21 cellular contexts compared by ENCODE assay signal in genomic region chr17:43079578-43080302, GRCh38.
"Had no signal": no experiment of that assay in that cellular context is flagged by ENCODE, and none has a peak within 500 bp of the region (broad histone marks: within the 10 kb centered on the region; RNA-seq: fewer than 3 reads in every experiment).

No MANE protein-coding gene starts in this region.

- H3K36me3 Mint-ChIP-seq: natural killer cell had no signal

- H3K27me3 ChIP-seq: brain microvascular endothelial cell, gastrocnemius medialis, heart left ventricle, left lung, right atrium auricular region, tibial nerve had no signal

- H3K4me1 Mint-ChIP-seq: activated CD4-positive, alpha-beta T cell treated with anti-CD3 and anti-CD28 coated beads, Interleukin-2, amount 10 ng/mL, durations not matched to agents 7 days and 5 days; memory B cell; natural killer cell had no signal

- H3K4me1 ChIP-seq: gastrocnemius medialis, tibial nerve had no signal

- H3K27me3 Mint-ChIP-seq: activated CD4-positive, alpha-beta T cell treated with anti-CD3 and anti-CD28 coated beads, Interleukin-2, amount 10 ng/mL, durations not matched to agents 7 days and 5 days; effector memory CD8-positive, alpha-beta T cell; memory B cell had no signal

- H3K9me3 Mint-ChIP-seq: activated CD4-positive, alpha-beta T cell treated with anti-CD3 and anti-CD28 coated beads, Interleukin-2, amount 10 ng/mL, durations not matched to agents 7 days and 5 days; effector memory CD8-positive, alpha-beta T cell; memory B cell; natural killer cell had no signal

- DNase-seq: activated CD4-positive, alpha-beta T cell treated with anti-CD3 and anti-CD28 coated beads, Interleukin-2, amount 10 ng/mL, durations not matched to agents 7 days and 5 days; activated CD8-positive, alpha-beta memory T cell treated with anti-CD3 and anti-CD28 coated beads for 24 hours; anterior cingulate cortex; brain microvascular endothelial cell; cerebellar nuclear complex; dermis blood vessel endothelial cell; effector memory CD8-positive, alpha-beta T cell; gastrocnemius medialis; heart left ventricle; islet precursor cell; left lung; natural killer cell; stimulated activated CD4-positive, alpha-beta T cell treated with anti-CD3 and anti-CD28 coated beads, Interleukin-4, amount 100 ng/mL, for 4 hours; stimulated activated CD8-positive, alpha-beta memory T cell treated with anti-CD3 and anti-CD28 coated beads, Interleukin-4, amount 100 ng/mL, for 48 hours; stimulated activated naive CD4-positive, alpha-beta T cell treated with Interleukin-2 at 50 U/mL for 16 hours; substantia nigra; T-helper 2 cell had no signal

- H3K9me3 ChIP-seq: gastrocnemius medialis, heart left ventricle, left lung, right atrium auricular region, tibial nerve had no signal

- H3K27ac Mint-ChIP-seq: effector memory CD8-positive, alpha-beta T cell; memory B cell; natural killer cell had no signal

- ATAC-seq: effector memory CD8-positive, alpha-beta T cell; gastrocnemius medialis; heart left ventricle; left lung; natural killer cell had no signal

- H3K4me3 Mint-ChIP-seq: activated CD4-positive, alpha-beta T cell treated with anti-CD3 and anti-CD28 coated beads, Interleukin-2, amount 10 ng/mL, durations not matched to agents 7 days and 5 days; effector memory CD8-positive, alpha-beta T cell; memory B cell; natural killer cell had no signal

- H3K36me3 ChIP-seq: brain microvascular endothelial cell, right atrium auricular region had no signal

- H3K27ac ChIP-seq: brain microvascular endothelial cell, gastrocnemius medialis, heart left ventricle, left lung, right atrium auricular region, tibial nerve had no signal

- H3K4me3 ChIP-seq: gastrocnemius medialis, heart left ventricle, left lung, right atrium auricular region, skin epidermis, tibial nerve had no signal
